In genomic region chr11:120032766-120033390, GRCh38 we compare ENCODE assay signal across 17 cellular contexts.
"Had no signal": no experiment of that assay in that cellular context is flagged by ENCODE, and none has a peak within 500 bp of the region (broad histone marks: within the 10 kb centered on the region; RNA-seq: fewer than 3 reads in every experiment).

No MANE protein-coding gene starts in this region.

- ATAC-seq: activated CD8-positive, alpha-beta T cell treated with anti-CD3 and anti-CD28 coated beads for 36 hours; activated T-helper 17 cell treated with anti-CD3 and anti-CD28 coated beads, Interleukin-2, amount 50 U/mL, for 72 hours; foreskin keratinocyte; T-helper 17 cell had no signal

- H3K4me1 Mint-ChIP-seq: activated T-helper 17 cell treated with anti-CD3 and anti-CD28 coated beads, Interleukin-2, amount 50 U/mL, for 72 hours had no signal

- H3K9me3 Mint-ChIP-seq: activated CD8-positive, alpha-beta T cell treated with anti-CD3 and anti-CD28 coated beads for 36 hours had no signal

- H3K27ac Mint-ChIP-seq: activated CD8-positive, alpha-beta T cell treated with anti-CD3 and anti-CD28 coated beads for 36 hours; activated T-helper 17 cell treated with anti-CD3 and anti-CD28 coated beads, Interleukin-2, amount 50 U/mL, for 72 hours; T-helper 17 cell had no signal

- DNase-seq: activated CD4-positive, alpha-beta T cell treated with anti-CD3 and anti-CD28 coated beads for 4 hours; activated CD8-positive, alpha-beta T cell treated with anti-CD3 and anti-CD28 coated beads for 36 hours; activated naive CD4-positive, alpha-beta T cell treated with Interleukin-2 at 50 U/mL for 16 hours; anterior cingulate cortex; brain microvascular endothelial cell; effector memory CD4-positive, alpha-beta T cell; foreskin keratinocyte; glutamatergic neuron; kidney glomerular epithelial cell; midbrain; stimulated activated CD4-positive, alpha-beta T cell treated with anti-CD3 and anti-CD28 coated beads, Interleukin-4, amount 100 ng/mL, for 4 hours; stimulated activated CD8-positive, alpha-beta memory T cell treated with anti-CD3 and anti-CD28 coated beads, Interleukin-4, amount 100 ng/mL, for 48 hours; stimulated activated naive CD4-positive, alpha-beta T cell treated with Interleukin-2 at 50 U/mL for 16 hours; substantia nigra; T-helper 17 cell; trophoblast cell had no signal

- H3K4me3 Mint-ChIP-seq: activated CD8-positive, alpha-beta T cell treated with anti-CD3 and anti-CD28 coated beads for 36 hours; activated T-helper 17 cell treated with anti-CD3 and anti-CD28 coated beads, Interleukin-2, amount 50 U/mL, for 72 hours; T-helper 17 cell had no signal
